ENCODE assay signal across 31 cellular contexts in genomic region chr19:17832443-17833208, GRCh38. TPM values are rescaled to one million over a fixed set of nuclear protein-coding genes. Genes with fewer than 3 reads are reported as not detected.
"Had no signal": no experiment of that assay in that cellular context is flagged by ENCODE, and none has a peak within 500 bp of the region (broad histone marks: within the 10 kb centered on the region; RNA-seq: fewer than 3 reads in every experiment).

No MANE protein-coding gene starts in this region.

- FAIRE-seq: colon had no signal

- H3K27ac Mint-ChIP-seq: activated CD8-positive, alpha-beta memory T cell treated with anti-CD3 and anti-CD28 coated beads, Interleukin-2, amount 10 ng/mL, durations not matched to agents 7 days and 5 days; activated naive CD4-positive, alpha-beta T cell treated with anti-CD3 and anti-CD28 coated beads for 36 hours; activated naive CD8-positive, alpha-beta T cell treated with anti-CD3 and anti-CD28 coated beads, Interleukin-2, amount 10 ng/mL, durations not matched to agents 7 days and 5 days; activated T-helper 17 cell treated with anti-CD3 and anti-CD28 coated beads, Interleukin-2, amount 50 U/mL, for 72 hours; T-helper 17 cell; WTC11 had no signal

- H3K27me3 Mint-ChIP-seq: activated CD8-positive, alpha-beta memory T cell treated with anti-CD3 and anti-CD28 coated beads, Interleukin-2, amount 10 ng/mL, durations not matched to agents 7 days and 5 days; activated naive CD8-positive, alpha-beta T cell treated with anti-CD3 and anti-CD28 coated beads, Interleukin-2, amount 10 ng/mL, durations not matched to agents 7 days and 5 days; activated T-helper 17 cell treated with anti-CD3 and anti-CD28 coated beads, Interleukin-2, amount 50 U/mL, for 72 hours; T-helper 17 cell had no signal

- DNase-seq: activated CD4-positive, alpha-beta T cell treated with anti-CD3 and anti-CD28 coated beads for 48 hours; activated CD4-positive, alpha-beta T cell treated with anti-CD3 and anti-CD28 coated beads, Interleukin-2, amount 50 U/mL, for 4 hours; activated CD4-positive, CD25-positive, alpha-beta regulatory T cell treated with anti-CD3 and anti-CD28 coated beads, Interleukin-2, amount 50 U/mL, for 72 hours; activated CD8-positive, alpha-beta memory T cell treated with anti-CD3 and anti-CD28 coated beads, Interleukin-2, amount 10 ng/mL, durations not matched to agents 7 days and 5 days; activated gamma-delta T cell; activated naive CD4-positive, alpha-beta T cell treated with anti-CD3 and anti-CD28 coated beads for 36 hours; activated naive CD8-positive, alpha-beta T cell treated with anti-CD3 and anti-CD28 coated beads, Interleukin-2, amount 10 ng/mL, durations not matched to agents 7 days and 5 days; activated T-cell treated with anti-CD3 and anti-CD28 coated beads, Interleukin-2, amount 50 U/mL, for 48 hours; adrenal gland; anterior cingulate cortex; cerebellar nuclear complex; NCI-H1092; NCI-H1417; NCI-H1930; NCI-H2171; NCI-H2227 treated with DMSO at 0.1 percent for 48 hours; NCI-H526; NCI-H82; OCI-M1; Right ventricle myocardium superior; RPMI8226; T-helper 17 cell; T-helper 9 cell had no signal

- ATAC-seq: activated CD8-positive, alpha-beta memory T cell treated with anti-CD3 and anti-CD28 coated beads, Interleukin-2, amount 10 ng/mL, durations not matched to agents 7 days and 5 days; activated T-helper 17 cell treated with anti-CD3 and anti-CD28 coated beads, Interleukin-2, amount 50 U/mL, for 72 hours; Panc1; T-helper 17 cell; WTC11 had no signal

- H3K9me3 Mint-ChIP-seq: activated T-helper 17 cell treated with anti-CD3 and anti-CD28 coated beads, Interleukin-2, amount 50 U/mL, for 72 hours; WTC11 had no signal

- H3K4me1 ChIP-seq: adrenal gland had no signal

- H3K4me3 ChIP-seq: adrenal gland had no signal

- H3K36me3 Mint-ChIP-seq: WTC11 had no signal

- H3K4me3 Mint-ChIP-seq: activated CD8-positive, alpha-beta memory T cell treated with anti-CD3 and anti-CD28 coated beads, Interleukin-2, amount 10 ng/mL, durations not matched to agents 7 days and 5 days; activated naive CD4-positive, alpha-beta T cell treated with anti-CD3 and anti-CD28 coated beads for 36 hours; activated naive CD8-positive, alpha-beta T cell treated with anti-CD3 and anti-CD28 coated beads, Interleukin-2, amount 10 ng/mL, durations not matched to agents 7 days and 5 days; activated T-helper 17 cell treated with anti-CD3 and anti-CD28 coated beads, Interleukin-2, amount 50 U/mL, for 72 hours; T-helper 17 cell had no signal

- H3K9me3 ChIP-seq: adrenal gland had no signal

- H3K27ac ChIP-seq: adrenal gland had no signal

RNA-seq across cellular contexts. Expression of gene INSL3, which starts 11.3 kb away (rescaled TPM):
- total RNA-seq: cardiac septum, MCF 10A, NCI-H460, Right ventricle myocardium superior, SK-MEL-5 had no signal

RNA-seq across cellular contexts. Expression of gene JAK3, which starts 15.2 kb away (rescaled TPM):
- total RNA-seq: MCF 10A had no signal

RNA-seq across cellular contexts. Expression of gene B3GNT3, which starts 37.7 kb away (rescaled TPM):
- total RNA-seq: activated CD8-positive, alpha-beta memory T cell treated with anti-CD3 and anti-CD28 coated beads, Interleukin-2, amount 10 ng/mL, durations not matched to agents 7 days and 5 days; activated naive CD8-positive, alpha-beta T cell treated with anti-CD3 and anti-CD28 coated beads, Interleukin-2, amount 10 ng/mL, durations not matched to agents 7 days and 5 days; cardiac septum; Right ventricle myocardium superior; SK-MEL-5 had no signal

RNA-seq across cellular contexts. Expression of gene SLC5A5, which starts 39.1 kb away (rescaled TPM):
- total RNA-seq: adrenal gland, cardiac septum, MCF 10A, Right ventricle myocardium superior, SK-MEL-5 had no signal
